ENCODE assay signal across 15 cellular contexts in the genomic region with DNA sequence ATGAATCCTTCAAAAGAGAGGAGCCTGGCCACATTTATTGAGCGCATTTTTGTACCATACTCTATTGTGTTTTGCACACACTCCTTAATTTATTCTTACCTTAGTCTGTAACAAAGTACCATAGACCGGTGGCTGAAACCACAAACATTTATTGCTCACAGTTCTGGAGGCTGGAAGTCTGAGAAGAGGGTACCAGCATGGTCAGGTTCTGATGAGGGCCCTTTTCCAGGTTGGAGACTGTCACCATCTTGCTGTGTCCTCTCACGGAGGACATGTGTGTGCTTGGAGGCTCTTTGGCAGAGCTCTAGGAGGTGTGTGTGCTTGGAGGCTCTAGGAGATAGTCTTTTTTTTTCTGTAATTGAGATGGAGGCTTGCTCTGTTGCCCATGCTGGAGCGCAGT.
"Had no signal": no experiment of that assay in that cellular context is flagged by ENCODE, and none has a peak within 500 bp of the region (broad histone marks: within the 10 kb centered on the region; RNA-seq: fewer than 3 reads in every experiment).

No MANE protein-coding gene starts in this region.

- H3K27me3 ChIP-seq: breast epithelium, gastrocnemius medialis, heart left ventricle had no signal

- DNase-seq: activated CD4-positive, alpha-beta T cell treated with anti-CD3 and anti-CD28 coated beads, Interleukin-2, amount 50 U/mL, for 4 hours; aorta; dermis blood vessel endothelial cell; effector memory CD8-positive, alpha-beta T cell; gastrocnemius medialis; heart left ventricle; posterior cingulate gyrus; stimulated activated CD4-positive, alpha-beta T cell treated with anti-CD3 and anti-CD28 coated beads, Interleukin-15, amount 100 ng/mL, for 24 hours; stimulated activated CD4-positive, alpha-beta T cell treated with anti-CD3 and anti-CD28 coated beads, Interleukin-4, amount 100 ng/mL, for 1 hour; stimulated activated naive B cell treated with anti-CD40 and anti-IgM and Interleukin-4, amounts not matched to agents 10 μg/mL and 1 μg/mL and 100 μg/mL, for 72 hours; SW 1271 had no signal

- H3K9me3 ChIP-seq: breast epithelium, gastrocnemius medialis, heart left ventricle had no signal

- H3K27me3 Mint-ChIP-seq: effector memory CD8-positive, alpha-beta T cell; stimulated activated naive B cell treated with anti-CD40 and anti-IgM and Interleukin-4, amounts not matched to agents 10 μg/mL and 1 μg/mL and 100 μg/mL, for 72 hours; type B pancreatic cell had no signal

- H3K27ac ChIP-seq: epithelial cell of prostate had no signal

- ATAC-seq: activated CD4-positive, CD25-positive, alpha-beta regulatory T cell treated with anti-CD3 and anti-CD28 coated beads, Interleukin-2, amount 50 U/mL, for 24 hours; effector memory CD8-positive, alpha-beta T cell; gastrocnemius medialis; heart left ventricle; stimulated activated naive B cell treated with anti-CD40 and anti-IgM and Interleukin-4, amounts not matched to agents 10 μg/mL and 1 μg/mL and 100 μg/mL, for 72 hours had no signal

- H3K4me3 Mint-ChIP-seq: stimulated activated naive B cell treated with anti-CD40 and anti-IgM and Interleukin-4, amounts not matched to agents 10 μg/mL and 1 μg/mL and 100 μg/mL, for 72 hours; type B pancreatic cell had no signal

- H3K9me3 Mint-ChIP-seq: effector memory CD8-positive, alpha-beta T cell; type B pancreatic cell had no signal

- H3K27ac Mint-ChIP-seq: stimulated activated naive B cell treated with anti-CD40 and anti-IgM and Interleukin-4, amounts not matched to agents 10 μg/mL and 1 μg/mL and 100 μg/mL, for 72 hours; type B pancreatic cell had no signal
